Comparison of ENCODE assay signal across 22 cellular contexts in the genomic region with DNA sequence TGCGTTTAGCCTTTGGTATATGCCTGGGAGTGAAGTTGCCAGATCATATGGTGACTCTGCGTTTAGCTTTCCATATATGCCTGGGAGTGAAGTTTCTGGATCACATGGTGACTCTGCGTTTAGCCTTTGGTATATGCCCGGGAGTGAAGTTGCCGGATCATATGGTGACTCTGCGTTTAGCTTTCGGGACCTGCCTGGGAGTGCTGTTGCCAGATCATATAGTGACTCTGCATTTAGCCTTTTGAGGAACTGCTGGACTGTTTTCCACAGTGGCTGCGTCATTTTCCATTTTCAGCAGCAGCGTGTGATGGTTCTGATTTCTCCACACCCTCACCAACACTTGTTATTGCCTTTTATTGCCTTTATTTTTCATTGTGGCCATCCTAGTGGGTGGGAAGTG.
DNase-seq lines count a peak whose midpoint lies in the region; ATAC-seq and TF ChIP-seq lines count a peak whose summit lies in the region.
"Had no signal": no experiment of that assay in that cellular context is flagged by ENCODE, and none has a peak within 500 bp of the region (broad histone marks: within the 10 kb centered on the region; RNA-seq: fewer than 3 reads in every experiment).

No MANE protein-coding gene starts in this region.

- H3K4me1 Mint-ChIP-seq in GM23338 = no peaks in the 10 kb centered on the region
- H3K4me1 Mint-ChIP-seq in T-helper 2 cell treated with Interferon-gamma antibody and Interleukin-4, amounts not matched to agents 5 μg/mL and 100 μg/mL, for 36 hours (ENCODE audit: low read depth) = no peaks in the 10 kb centered on the region
- H3K4me1 Mint-ChIP-seq: activated CD4-positive, alpha-beta T cell treated with anti-CD3 and anti-CD28 coated beads for 36 hours had no signal

- in situ Hi-C loops in G401 (cut with HindIII; ENCODE audit: low sequenced_read_pairs) = no loop called here

- H3K27ac ChIP-seq in GM23338 (ENCODE audit: low read depth) (no peak overlapping the region), sigmoid colon (no peak overlapping the region)
- H3K27ac ChIP-seq: heart left ventricle, right lobe of liver had no signal

- no peak for TF ChIP-seq EP300 in sigmoid colon (IDR thresholded peaks at IDR 0.05)

- TF ChIP-seq CTCF in GM23338 (conservative IDR thresholded peaks at IDR 0.05; ENCODE audit: low read depth in 2 of 2) (no peak), sigmoid colon (IDR thresholded peaks at IDR 0.05) (no peak)

- H4K20me1 ChIP-seq in GM23338 (replicated peaks; ENCODE audit: insufficient read depth) = peaks cover 8% of the 10 kb centered on the region; the same call in 1 of the 2 replicates

- H3K27me3 Mint-ChIP-seq in GM23338 (ENCODE audit: insufficient read depth, low read depth, poor library complexity) = peaks cover under 1% of the 10 kb centered on the region
- H3K27me3 Mint-ChIP-seq in T-helper 2 cell treated with Interferon-gamma antibody and Interleukin-4, amounts not matched to agents 5 μg/mL and 100 μg/mL, for 36 hours (ENCODE audit: low read depth) = no peaks in the 10 kb centered on the region
- H3K27me3 Mint-ChIP-seq: activated CD4-positive, alpha-beta T cell treated with anti-CD3 and anti-CD28 coated beads for 36 hours; brain had no signal

- H3K9me3 Mint-ChIP-seq in GM23338 = no peaks in the 10 kb centered on the region
- no peaks in the 10 kb centered on the region for H3K9me3 Mint-ChIP-seq in T-helper 2 cell treated with Interferon-gamma antibody and Interleukin-4, amounts not matched to agents 5 μg/mL and 100 μg/mL, for 36 hours
- H3K9me3 Mint-ChIP-seq: activated T-helper 2 cell treated with anti-CD3 and anti-CD28 coated beads, Interferon-gamma antibody, Interleukin-2, Interleukin-4, amounts not matched to agents 10 μg/mL and 5 μg/mL and 100 μg/mL, durations not matched to agents 14 hours and 24 hours and 36 hours; brain had no signal

- H3K4me1 ChIP-seq in GM23338 (ENCODE audit: insufficient read depth) (no peaks in the 10 kb centered on the region), sigmoid colon (peaks cover 0 to under 1% (median 0%) of the 10 kb centered on the region in 4 donors)
- H3K4me1 ChIP-seq: heart left ventricle, right lobe of liver had no signal

- intact Hi-C loops in sigmoid colon (cut with DNase I) = no loop called here

- DNase-seq in GM23338 (ENCODE audit: low spot score) (no peak), OCI-M1 (lab: John Stamatoyannopoulos, UW) (peak; percentile 80), islet precursor cell (peak; percentile 24), sigmoid colon (peak; percentile 59), G401 (ENCODE audit: low spot score) (no peak), NCI-H1436 treated with DMSO at 0.1 percent for 48 hours (lab: John Stamatoyannopoulos, UW) (no peak)
- no peak for DNase-seq in T-helper 2 cell treated with Interferon-gamma antibody and Interleukin-4, amounts not matched to agents 5 μg/mL and 100 μg/mL, for 36 hours (ENCODE audit: low spot score)
- DNase-seq: activated CD4-positive, alpha-beta T cell treated with anti-CD3 and anti-CD28 coated beads for 36 hours; AML-193; COR-L47; DMS79 treated with DMSO at 0.1 percent for 48 hours; NCI-H1105 treated with DMSO at 0.1 percent for 48 hours; NCI-H2081 treated with DMSO at 0.1 percent for 48 hours; NCI-H510A; occipital lobe; T1000 had no signal

- H3K36me3 ChIP-seq in GM23338 (ENCODE audit: insufficient read depth) (peaks cover 15% of the 10 kb centered on the region), sigmoid colon (peaks cover 0 to 26% (median 12%) of the 10 kb centered on the region in 4 donors)
- H3K36me3 ChIP-seq: right lobe of liver had no signal

- WGBS in sigmoid colon, 2 donors = 91 to 94% methylated on average over 9 of the region's 9 CpGs

- H3K4me2 ChIP-seq in GM23338 = no peak overlapping the region

- no peaks in the 10 kb centered on the region for H3F3A ChIP-seq in GM23338 (replicated peaks; ENCODE audit: low read depth)

- H3K4me3 Mint-ChIP-seq in GM23338 = no peak overlapping the region
- no peak overlapping the region for H3K4me3 Mint-ChIP-seq in T-helper 2 cell treated with Interferon-gamma antibody and Interleukin-4, amounts not matched to agents 5 μg/mL and 100 μg/mL, for 36 hours
- H3K4me3 Mint-ChIP-seq: activated CD4-positive, alpha-beta T cell treated with anti-CD3 and anti-CD28 coated beads for 36 hours; brain had no signal

- peak overlapping the region; percentile 78 for H3K27ac Mint-ChIP-seq in GM23338
- no peak overlapping the region for H3K27ac Mint-ChIP-seq in T-helper 2 cell treated with Interferon-gamma antibody and Interleukin-4, amounts not matched to agents 5 μg/mL and 100 μg/mL, for 36 hours
- H3K27ac Mint-ChIP-seq: activated CD4-positive, alpha-beta T cell treated with anti-CD3 and anti-CD28 coated beads for 36 hours; activated T-helper 2 cell treated with anti-CD3 and anti-CD28 coated beads, Interferon-gamma antibody, Interleukin-2, Interleukin-4, amounts not matched to agents 10 μg/mL and 5 μg/mL and 100 μg/mL, durations not matched to agents 14 hours and 24 hours and 36 hours; brain had no signal

- peaks cover 42% of the 10 kb centered on the region for H3K36me3 Mint-ChIP-seq in GM23338 (ENCODE audit: low read depth)
- peaks cover 4% of the 10 kb centered on the region for H3K36me3 Mint-ChIP-seq in T-helper 2 cell treated with Interferon-gamma antibody and Interleukin-4, amounts not matched to agents 5 μg/mL and 100 μg/mL, for 36 hours (ENCODE audit: low read depth)

- H3K4me3 ChIP-seq in GM23338 (no peak overlapping the region), sigmoid colon (no peak overlapping the region)
- H3K4me3 ChIP-seq: heart left ventricle, right lobe of liver had no signal

- H3K79me2 ChIP-seq in GM23338 (replicated peaks; ENCODE audit: insufficient read depth) = no peaks in the 10 kb centered on the region

- no peak for ATAC-seq in GM23338
- ATAC-seq: activated CD4-positive, alpha-beta T cell treated with anti-CD3 and anti-CD28 coated beads for 36 hours; HCT116; SK-N-SH treated with all-trans-retinoic acid at 6 μM for 48 hours had no signal

- no peaks in the 10 kb centered on the region for H3K9me3 ChIP-seq in sigmoid colon
- H3K9me3 ChIP-seq: heart left ventricle, right lobe of liver had no signal

- no peak overlapping the region for H2AFZ ChIP-seq in GM23338

- TF ChIP-seq POLR2A in sigmoid colon (IDR thresholded peaks at IDR 0.05) = no peak

- H3K27me3 ChIP-seq in GM23338 (ENCODE audit: insufficient read depth) = no peaks in the 10 kb centered on the region
- H3K27me3 ChIP-seq in sigmoid colon = no peaks in the 10 kb centered on the region
- H3K27me3 ChIP-seq: heart left ventricle, right lobe of liver had no signal

- H3K9me2 ChIP-seq in GM23338 (ENCODE audit: insufficient read depth) = no peaks in the 10 kb centered on the region

TF ChIP-seq in GM23338, 12 proteins besides CTCF, POLR2A, EP300 and RAD21:
- no peak for TF ChIP-seq CREB1 (CRISPR knock-in tag; IDR thresholded peaks at IDR 0.05; ENCODE audit: low read depth)
- no peak for TF ChIP-seq ZNF114 (CRISPR knock-in tag; IDR thresholded peaks at IDR 0.05)
TF ChIP-seq in GM23338: peak in this region for 0.

Comparison
In these comparisons a context has a peak if more than half of its experiments do, and no peak if none do; other contexts are left out.
1. DNase-seq: peak in OCI-M1 (single experiment), islet precursor cell (single experiment) and sigmoid colon (single experiment); none in GM23338 (single experiment), G401 (single experiment), NCI-H1436 treated with DMSO at 0.1 percent for 48 hours (single experiment) and T-helper 2 cell treated with Interferon-gamma antibody and Interleukin-4, amounts not matched to agents 5 μg/mL and 100 μg/mL, for 36 hours (single experiment).